Comparison of ENCODE assay signal across 11 cellular contexts in the genomic region with DNA sequence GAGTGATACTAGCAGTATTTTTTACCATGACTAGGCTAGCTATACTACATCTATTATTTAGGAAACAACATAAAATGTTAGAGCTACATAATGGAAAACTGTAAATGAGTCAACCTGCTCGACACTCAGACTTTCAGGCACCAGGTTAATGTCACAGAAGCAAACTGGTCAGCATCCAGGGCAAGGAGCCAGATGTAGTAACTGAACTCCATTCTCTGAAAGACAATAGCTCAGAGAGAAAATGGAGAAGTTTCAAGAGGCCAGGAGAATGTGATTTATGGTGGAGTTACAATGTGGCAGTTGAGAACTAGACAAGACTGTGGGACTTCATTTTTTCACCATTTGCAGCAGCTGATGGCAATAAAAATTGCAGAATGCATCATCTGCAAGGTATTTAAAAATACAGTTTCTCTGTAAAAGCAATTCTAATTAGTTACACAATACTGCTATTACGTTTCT.
DNase-seq lines count a peak whose midpoint lies in the region; ATAC-seq and TF ChIP-seq lines count a peak whose summit lies in the region.
"Had no signal": no experiment of that assay in that cellular context is flagged by ENCODE, and none has a peak within 500 bp of the region (broad histone marks: within the 10 kb centered on the region; RNA-seq: fewer than 3 reads in every experiment).

No MANE protein-coding gene starts in this region.

- no peaks in the 10 kb centered on the region for H3K9me3 ChIP-seq in testis
- no peaks in the 10 kb centered on the region for H3K9me3 ChIP-seq in right lobe of liver

- intact Hi-C loops in testis (cut with DNase I; ENCODE audit: low total_unique reads): no loop called here
- intact Hi-C loops in right lobe of liver (cut with DNase I): no loop called here

- H3K4me3 ChIP-seq in testis: no peak overlapping the region
- H3K4me3 ChIP-seq in right lobe of liver: no peak overlapping the region

- no peak for ATAC-seq in right lobe of liver
- no peak for ATAC-seq in activated T-helper 17 cell treated with anti-CD3 and anti-CD28 coated beads, Interleukin-2, amount 50 U/mL, for 72 hours (replicated peaks)

- no peaks in the 10 kb centered on the region for H3K27me3 Mint-ChIP-seq in activated T-helper 17 cell treated with anti-CD3 and anti-CD28 coated beads, Interleukin-2, amount 50 U/mL, for 72 hours

- TF ChIP-seq CTCF in testis (IDR thresholded peaks at IDR 0.05) (no peak), right lobe of liver (IDR thresholded peaks at IDR 0.05) (no peak)

- no peak overlapping the region for H3K27ac ChIP-seq in testis
- H3K27ac ChIP-seq in right lobe of liver: no peak overlapping the region
- H3K27ac ChIP-seq: HL-60 had no signal

- H3K36me3 ChIP-seq in testis (ENCODE audit: low read depth, missing control alignments) (no peaks in the 10 kb centered on the region), right lobe of liver (no peaks in the 10 kb centered on the region)

- peak; percentile 42 for DNase-seq in Daoy (ENCODE audit: low read depth)
- DNase-seq in LoVo (ENCODE audit: low spot score): peak; percentile 19
- DNase-seq in SHP77 treated with DMSO at 0.1 percent for 48 hours (lab: John Stamatoyannopoulos, UW): peak; percentile 30
- peak; percentile 80 for DNase-seq in islet precursor cell
- DNase-seq in medulla oblongata (ENCODE audit: extremely low spot score): no peak
- no peak for DNase-seq in testis
- DNase-seq in right lobe of liver: no peak
- DNase-seq: GF-D8; stimulated activated CD4-positive, alpha-beta T cell treated with anti-CD3 and anti-CD28 coated beads, Interleukin-2, amount 100 ng/mL, for 24 hours had no signal

- H3K27me3 ChIP-seq in testis: no peaks in the 10 kb centered on the region
- H3K27me3 ChIP-seq in right lobe of liver: no peaks in the 10 kb centered on the region

- H3K4me3 Mint-ChIP-seq in activated T-helper 17 cell treated with anti-CD3 and anti-CD28 coated beads, Interleukin-2, amount 50 U/mL, for 72 hours: no peak overlapping the region

- H3K36me3 Mint-ChIP-seq in activated T-helper 17 cell treated with anti-CD3 and anti-CD28 coated beads, Interleukin-2, amount 50 U/mL, for 72 hours (ENCODE audit: low read depth): no peaks in the 10 kb centered on the region

- no peaks in the 10 kb centered on the region for H3K4me1 ChIP-seq in testis
- H3K4me1 ChIP-seq in right lobe of liver: no peaks in the 10 kb centered on the region

- H3K27ac Mint-ChIP-seq in activated T-helper 17 cell treated with anti-CD3 and anti-CD28 coated beads, Interleukin-2, amount 50 U/mL, for 72 hours: no peak overlapping the region

- TF ChIP-seq POLR2A in testis (IDR thresholded peaks at IDR 0.05): no peak
- no peak for TF ChIP-seq POLR2A in right lobe of liver (IDR thresholded peaks at IDR 0.05)

- no peaks in the 10 kb centered on the region for H3K4me1 Mint-ChIP-seq in activated T-helper 17 cell treated with anti-CD3 and anti-CD28 coated beads, Interleukin-2, amount 50 U/mL, for 72 hours

- WGBS in testis, 2 donors: 31 to 49% methylated on average over 2 of the region's 2 CpGs
- WGBS in right lobe of liver (ENCODE audit: insufficient coverage, low coverage, low lambda C conversion rate, missing lambda C conversion rate): 15% methylated on average over 2 of the region's 2 CpGs

- H3K9me3 Mint-ChIP-seq in activated T-helper 17 cell treated with anti-CD3 and anti-CD28 coated beads, Interleukin-2, amount 50 U/mL, for 72 hours: peaks cover 4% of the 10 kb centered on the region

Comparison
In these comparisons a context has a peak if more than half of its experiments do, and no peak if none do; other contexts are left out.
1. DNase-seq: peak in Daoy (single experiment), LoVo (single experiment), SHP77 treated with DMSO at 0.1 percent for 48 hours (single experiment) and islet precursor cell (single experiment); none in medulla oblongata (single experiment), testis (single experiment) and right lobe of liver (0 of 3).